22 cellular contexts compared by ENCODE assay signal in the genomic region with DNA sequence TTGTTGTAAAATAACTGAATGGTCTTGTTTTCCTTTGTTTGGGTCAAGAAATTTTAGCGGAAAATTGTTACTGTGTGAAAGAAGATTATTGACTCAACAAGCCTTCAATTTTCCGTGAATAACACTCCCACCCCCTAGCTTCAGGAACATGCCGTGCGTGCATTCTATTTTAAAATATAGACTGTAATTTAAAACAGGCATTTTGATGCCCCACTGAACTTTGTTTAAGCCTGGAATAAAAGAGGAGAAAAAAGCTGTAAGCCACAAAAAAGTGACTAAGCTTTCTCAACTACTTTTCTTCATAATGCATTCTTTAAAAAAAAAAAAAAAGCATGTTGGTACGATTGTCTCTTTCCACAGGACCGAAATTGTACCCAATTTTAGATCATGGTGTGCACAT.
DNase-seq lines count a peak whose midpoint lies in the region; ATAC-seq and TF ChIP-seq lines count a peak whose summit lies in the region.
"Had no signal": no experiment of that assay in that cellular context is flagged by ENCODE, and none has a peak within 500 bp of the region (broad histone marks: within the 10 kb centered on the region; RNA-seq: fewer than 3 reads in every experiment).

No MANE protein-coding gene starts in this region.

- H3K4ac ChIP-seq in H9 (ENCODE audit: low read depth, low read length), result no peak overlapping the region

- H3T11ph ChIP-seq in H9 (ENCODE audit: low read length), result no peak overlapping the region

- H3K18ac ChIP-seq in H9 (ENCODE audit: insufficient read length, low read depth, low read length), result no peak overlapping the region

- no peak overlapping the region for H4K91ac ChIP-seq in H9 (ENCODE audit: insufficient read length, low read depth, low read length)

- H3K4me1 ChIP-seq in H9 (ENCODE audit: insufficient read depth, low read length) (peaks cover 11% of the 10 kb centered on the region), smooth muscle cell (ENCODE audit: low read depth) (peaks cover 34% of the 10 kb centered on the region)

- H3K4me2 ChIP-seq in H9 (ENCODE audit: insufficient read depth, insufficient read length, low read length) (no peak overlapping the region), smooth muscle cell (peak overlapping the region; percentile 21)

- no peak overlapping the region for H2BK120ac ChIP-seq in H9 (ENCODE audit: low read depth, low read length, poor library complexity, severe bottlenecking)

- no peak for DNase-seq in H9
- DNase-seq in RPMI7951 (ENCODE audit: low read depth), result peak; percentile 72
- peak; percentile 64 for DNase-seq in fibroblast of gingiva (ENCODE audit: low read depth)
- DNase-seq in smooth muscle cell (lab: John Stamatoyannopoulos, UW; ENCODE audit: unreplicated experiment), result no peak
- no peak for DNase-seq in NCI-H774 (lab: John Stamatoyannopoulos, UW)
- DNase-seq in activated CD8-positive, alpha-beta memory T cell treated with anti-CD3 and anti-CD28 coated beads for 24 hours, result no peak
- no peak for DNase-seq in T-helper 17 cell
- DNase-seq: activated naive CD8-positive, alpha-beta T cell treated with anti-CD3 and anti-CD28 coated beads, Interleukin-2, amount 50 U/mL, for 24 hours; effector memory CD8-positive, alpha-beta T cell; Kasumi-1; mesenchymal stem cell; NCI-H1436; NCI-H345; SHP77 treated with DMSO at 0.1 percent for 48 hours; spleen; stimulated activated CD8-positive, alpha-beta memory T cell treated with anti-CD3 and anti-CD28 coated beads, Interleukin-4, amount 100 ng/mL, for 48 hours; substantia nigra had no signal

- H3K9me3 Mint-ChIP-seq in H9, result no peaks in the 10 kb centered on the region
- H3K9me3 Mint-ChIP-seq: activated naive CD8-positive, alpha-beta T cell treated with anti-CD3 and anti-CD28 coated beads, Interleukin-2, amount 50 U/mL, for 24 hours; effector memory CD8-positive, alpha-beta T cell; natural killer cell treated with Interleukin-12 subunit alpha and Interleukin-12 subunit beta and Interleukin-15 and Interleukin-18, amount 100 ng/mL, for 72 hours; T-helper 2 cell treated with Interferon-gamma antibody and Interleukin-4, amounts not matched to agents 5 μg/mL and 100 μg/mL, for 36 hours had no signal

- TF ChIP-seq CTCF in H9 (conservative IDR thresholded peaks at IDR 0.05) (no peak), smooth muscle cell (IDR thresholded peaks at IDR 0.05; ENCODE audit: borderline replicate concordance, insufficient read depth, poor library complexity, severe bottlenecking) (no peak)

- H2BK12ac ChIP-seq in H9 (ENCODE audit: insufficient read length, low read depth, low read length), result no peak overlapping the region

- H3K14ac ChIP-seq in H9 (ENCODE audit: insufficient read depth, low read length), result no peak overlapping the region

- H3K79me2 ChIP-seq in H9 (ENCODE audit: insufficient read depth, low read length) (peaks cover 9% of the 10 kb centered on the region; the same call in 1 of the 2 replicates), smooth muscle cell (ENCODE audit: low read depth) (peaks cover 94% of the 10 kb centered on the region)

- H3K27me3 ChIP-seq in H9 (ENCODE audit: insufficient read depth, low read length), result no peaks in the 10 kb centered on the region
- no peaks in the 10 kb centered on the region for H3K27me3 ChIP-seq in smooth muscle cell (ENCODE audit: low read depth)
- H3K27me3 ChIP-seq: spleen, vagina had no signal

- no peak overlapping the region for H2BK20ac ChIP-seq in H9 (ENCODE audit: low read depth, low read length, poor library complexity, severe bottlenecking)

- H4K8ac ChIP-seq in H9 (replicated peaks; ENCODE audit: insufficient read length, low read depth, low read length), result no peak overlapping the region

- H3K27me3 Mint-ChIP-seq in H9 (ENCODE audit: low read depth) (no peaks in the 10 kb centered on the region), T-helper 17 cell (no peaks in the 10 kb centered on the region)
- H3K27me3 Mint-ChIP-seq: activated naive CD8-positive, alpha-beta T cell treated with anti-CD3 and anti-CD28 coated beads, Interleukin-2, amount 50 U/mL, for 24 hours; effector memory CD8-positive, alpha-beta T cell; natural killer cell treated with Interleukin-12 subunit alpha and Interleukin-12 subunit beta and Interleukin-15 and Interleukin-18, amount 100 ng/mL, for 72 hours; progenitor cell of endocrine pancreas had no signal

- H3K27ac ChIP-seq in H9 (ENCODE audit: insufficient read length, low read depth, low read length) (no peak overlapping the region), smooth muscle cell (ENCODE audit: low read depth) (peak overlapping the region; percentile 23)
- H3K27ac ChIP-seq: spleen, vagina had no signal

- no peaks in the 10 kb centered on the region for H3K36me3 ChIP-seq in smooth muscle cell (ENCODE audit: low read depth)
- H3K36me3 ChIP-seq: spleen, vagina had no signal

- no peak overlapping the region for H3K23ac ChIP-seq in H9 (ENCODE audit: insufficient read length, low read depth, low read length)

- H3K9me3 ChIP-seq in H9 (ENCODE audit: control insufficient read depth, low read depth, low read length) (no peaks in the 10 kb centered on the region), smooth muscle cell (replicated peaks; ENCODE audit: low read depth) (no peaks in the 10 kb centered on the region), T-helper 17 cell (ENCODE audit: control insufficient read depth, low read length, poor library complexity, severe bottlenecking) (no peaks in the 10 kb centered on the region)
- H3K9me3 ChIP-seq: spleen, vagina had no signal

- peak overlapping the region; percentile 68 to 89 (median 84); a peak in 5 of 7 replicates for H3K27ac Mint-ChIP-seq in H9
- no peak overlapping the region for H3K27ac Mint-ChIP-seq in T-helper 17 cell
- H3K27ac Mint-ChIP-seq: activated naive CD8-positive, alpha-beta T cell treated with anti-CD3 and anti-CD28 coated beads, Interleukin-2, amount 50 U/mL, for 24 hours; natural killer cell treated with Interleukin-12 subunit alpha and Interleukin-12 subunit beta and Interleukin-15 and Interleukin-18, amount 100 ng/mL, for 72 hours; T-helper 2 cell treated with Interferon-gamma antibody and Interleukin-4, amounts not matched to agents 5 μg/mL and 100 μg/mL, for 36 hours had no signal

- no peak for ATAC-seq in T-helper 17 cell
- ATAC-seq: activated CD4-positive, CD25-positive, alpha-beta regulatory T cell treated with anti-CD3 and anti-CD28 coated beads, Interleukin-2, amount 50 U/mL, for 24 hours; activated naive CD8-positive, alpha-beta T cell treated with anti-CD3 and anti-CD28 coated beads, Interleukin-2, amount 50 U/mL, for 24 hours; effector memory CD8-positive, alpha-beta T cell; natural killer cell treated with Interleukin-12 subunit alpha and Interleukin-12 subunit beta and Interleukin-15 and Interleukin-18, amount 100 ng/mL, for 72 hours had no signal

- H3K9ac ChIP-seq in H9 (ENCODE audit: extremely low read depth, insufficient read length, low read length), result no peak overlapping the region
- no peak overlapping the region for H3K9ac ChIP-seq in smooth muscle cell (ENCODE audit: low read depth)

- peaks cover 5% of the 10 kb centered on the region for H3F3A ChIP-seq in smooth muscle cell (ENCODE audit: low read depth)

- H2AFZ ChIP-seq in H9 (ENCODE audit: low read length) (no peak overlapping the region), smooth muscle cell (ENCODE audit: low read depth) (no peak overlapping the region)

- H4K5ac ChIP-seq in H9 (ENCODE audit: insufficient read length, low read depth, low read length), result no peak overlapping the region

- no peak overlapping the region for H2BK5ac ChIP-seq in H9 (ENCODE audit: insufficient read length, low read length)

- H3K79me1 ChIP-seq in H9 (ENCODE audit: insufficient read depth, low read depth, low read length, poor library complexity, severe bottlenecking), result peaks cover 5% of the 10 kb centered on the region

- no peak overlapping the region for H3K56ac ChIP-seq in H9 (ENCODE audit: insufficient read length, low read depth, low read length)

- H3K36me3 Mint-ChIP-seq in H9 (ENCODE audit: insufficient read depth in 1 of 3, low read depth in 3 of 3) (no peaks in the 10 kb centered on the region), T-helper 17 cell (ENCODE audit: low read depth) (no peaks in the 10 kb centered on the region)
- H3K36me3 Mint-ChIP-seq: natural killer cell treated with Interleukin-12 subunit alpha and Interleukin-12 subunit beta and Interleukin-15 and Interleukin-18, amount 100 ng/mL, for 72 hours had no signal

- no peak overlapping the region for H2AK5ac ChIP-seq in H9 (ENCODE audit: insufficient read length, low read length)

- H2BK15ac ChIP-seq in H9 (ENCODE audit: low read depth, low read length), result no peak overlapping the region

- H3K4me1 Mint-ChIP-seq in H9 (peaks cover 55 to 56% of the 10 kb centered on the region in 2 experiments), T-helper 17 cell (peaks cover 36% of the 10 kb centered on the region)

- no CpG with 5 or more reads among the region's 6 CpGs for WGBS in H9 (ENCODE audit: extremely low coverage, insufficient read length, low lambda C conversion rate)
- 64% methylated on average over 6 of the region's 6 CpGs for WGBS in smooth muscle cell (ENCODE audit: low lambda C conversion rate)

- H3K4me3 Mint-ChIP-seq in H9 (peak overlapping the region in 1 of 2 experiments; percentile 31; a peak in 1 of 5 replicates), T-helper 17 cell (no peak overlapping the region)
- H3K4me3 Mint-ChIP-seq: activated naive CD8-positive, alpha-beta T cell treated with anti-CD3 and anti-CD28 coated beads, Interleukin-2, amount 50 U/mL, for 24 hours; effector memory CD8-positive, alpha-beta T cell; natural killer cell treated with Interleukin-12 subunit alpha and Interleukin-12 subunit beta and Interleukin-15 and Interleukin-18, amount 100 ng/mL, for 72 hours; T-helper 2 cell treated with Interferon-gamma antibody and Interleukin-4, amounts not matched to agents 5 μg/mL and 100 μg/mL, for 36 hours had no signal

- H3K4me3 ChIP-seq in smooth muscle cell, result no peak overlapping the region
- H3K4me3 ChIP-seq: spleen, vagina had no signal

- no peaks in the 10 kb centered on the region for H4K20me1 ChIP-seq in H9 (ENCODE audit: control insufficient read depth, insufficient read depth, insufficient read length)
- peaks cover 94% of the 10 kb centered on the region for H4K20me1 ChIP-seq in smooth muscle cell (ENCODE audit: low read depth)

- no peaks in the 10 kb centered on the region for H3K23me2 ChIP-seq in H9 (ENCODE audit: insufficient read length, low read depth, low read length, poor library complexity, severe bottlenecking)

Comparison
In these comparisons a context has a peak if more than half of its experiments do, and no peak if none do; other contexts are left out.
1. DNase-seq: peak in RPMI7951 (single experiment) and fibroblast of gingiva (single experiment); none in H9 (single experiment), smooth muscle cell (single experiment), NCI-H774 (single experiment), activated CD8-positive, alpha-beta memory T cell treated with anti-CD3 and anti-CD28 coated beads for 24 hours (single experiment) and T-helper 17 cell (0 of 3).